3 cellular contexts compared by ENCODE assay signal in genomic region chr5:162154242-162154641, GRCh38.
"Had no signal": no experiment of that assay in that cellular context is flagged by ENCODE, and none has a peak within 500 bp of the region (broad histone marks: within the 10 kb centered on the region; RNA-seq: fewer than 3 reads in every experiment).

No MANE protein-coding gene starts in this region.

- DNase-seq: GDM1, GF-D8 had no signal

- H3K4me3 ChIP-seq: GM12878 had no signal

- ATAC-seq: GM12878 had no signal
